19 cellular contexts compared by ENCODE assay signal in genomic region chr15:33837294-33837693, GRCh38.
DNase-seq lines count a peak whose midpoint lies in the region; ATAC-seq and TF ChIP-seq lines count a peak whose summit lies in the region.
"Had no signal": no experiment of that assay in that cellular context is flagged by ENCODE, and none has a peak within 500 bp of the region (broad histone marks: within the 10 kb centered on the region; RNA-seq: fewer than 3 reads in every experiment).

No MANE protein-coding gene starts in this region.

- peak overlapping the region; percentile 48 for H3K27ac Mint-ChIP-seq in stimulated activated naive B cell treated with anti-CD40 and anti-IgM and Interleukin-4, amounts not matched to agents 10 μg/mL and 1 μg/mL and 100 μg/mL, for 72 hours
- H3K27ac Mint-ChIP-seq: B cell; CD4-positive, CD25-positive, alpha-beta regulatory T cell; CD8-positive, alpha-beta T cell; GM23338; HFFc6 had no signal

- H3K27me3 Mint-ChIP-seq in stimulated activated naive B cell treated with anti-CD40 and anti-IgM and Interleukin-4, amounts not matched to agents 10 μg/mL and 1 μg/mL and 100 μg/mL, for 72 hours: peaks cover 0 to 8% of the 10 kb centered on the region in 2 donors
- H3K27me3 Mint-ChIP-seq: CD4-positive, CD25-positive, alpha-beta regulatory T cell had no signal

- H3K4me3 ChIP-seq in psoas muscle: no peak overlapping the region
- H3K4me3 ChIP-seq: BLaER1, GM23338, HAP-1 had no signal

- peaks cover 5% of the 10 kb centered on the region for H3K4me1 ChIP-seq in psoas muscle
- H3K4me1 ChIP-seq: BLaER1, Caco-2, HAP-1 had no signal

- WGBS in psoas muscle, 3 donors: 14 to 24% (median 18%) methylated on average over 1 of the region's 1 CpG

- H3K27ac ChIP-seq in psoas muscle: peak overlapping the region; percentile 16
- H3K27ac ChIP-seq: 22Rv1, BLaER1, C4-2B had no signal

- DNase-seq in M059J (ENCODE audit: low read depth) (peak; percentile 5), myocyte (ENCODE audit: low read depth) (peak; percentile 14), psoas muscle (no peak), pons (ENCODE audit: low spot score) (no peak), LoVo (ENCODE audit: low spot score) (no peak)
- DNase-seq in stimulated activated naive B cell treated with anti-CD40 and anti-IgM and Interleukin-4, amounts not matched to agents 10 μg/mL and 1 μg/mL and 100 μg/mL, for 72 hours: no peak
- DNase-seq: Caco-2; CD4-positive, CD25-positive, alpha-beta regulatory T cell; CD8-positive, alpha-beta T cell; DMS153; DND-41; HFFc6 had no signal

- H3K36me3 Mint-ChIP-seq in stimulated activated naive B cell treated with anti-CD40 and anti-IgM and Interleukin-4, amounts not matched to agents 10 μg/mL and 1 μg/mL and 100 μg/mL, for 72 hours: no peaks in the 10 kb centered on the region
- H3K36me3 Mint-ChIP-seq: CD4-positive, CD25-positive, alpha-beta regulatory T cell; CD8-positive, alpha-beta T cell had no signal

- H3K9me3 ChIP-seq in psoas muscle: no peaks in the 10 kb centered on the region
- H3K9me3 ChIP-seq: BLaER1, Caco-2, HAP-1 had no signal

- no peaks in the 10 kb centered on the region for H3K9me3 Mint-ChIP-seq in stimulated activated naive B cell treated with anti-CD40 and anti-IgM and Interleukin-4, amounts not matched to agents 10 μg/mL and 1 μg/mL and 100 μg/mL, for 72 hours
- H3K9me3 Mint-ChIP-seq: CD4-positive, CD25-positive, alpha-beta regulatory T cell; CD8-positive, alpha-beta T cell; GM23338; HFFc6 had no signal

- H3K4me3 Mint-ChIP-seq in stimulated activated naive B cell treated with anti-CD40 and anti-IgM and Interleukin-4, amounts not matched to agents 10 μg/mL and 1 μg/mL and 100 μg/mL, for 72 hours: no peak overlapping the region
- H3K4me3 Mint-ChIP-seq: B cell; CD4-positive, CD25-positive, alpha-beta regulatory T cell; CD8-positive, alpha-beta T cell; GM23338; HFFc6 had no signal

- intact Hi-C loops in psoas muscle (cut with DNase I): no loop called here

- ATAC-seq in psoas muscle: peak; percentile 71 to 80 (median 78)
- no peak for ATAC-seq in stimulated activated naive B cell treated with anti-CD40 and anti-IgM and Interleukin-4, amounts not matched to agents 10 μg/mL and 1 μg/mL and 100 μg/mL, for 72 hours (replicated peaks)
- no peak for ATAC-seq in GM18873 (IDR thresholded peaks at IDR 0.05; ENCODE audit: low FRiP score, unreplicated experiment)
- ATAC-seq: CD8-positive, alpha-beta T cell; GM23338 had no signal

- no peaks in the 10 kb centered on the region for H3K27me3 ChIP-seq in psoas muscle (ENCODE audit: insufficient read depth in 3 of 3, low read length in 2 of 3)
- H3K27me3 ChIP-seq: BLaER1 had no signal

- H3K4me1 Mint-ChIP-seq in stimulated activated naive B cell treated with anti-CD40 and anti-IgM and Interleukin-4, amounts not matched to agents 10 μg/mL and 1 μg/mL and 100 μg/mL, for 72 hours: no peaks in the 10 kb centered on the region
- H3K4me1 Mint-ChIP-seq: B cell; CD4-positive, CD25-positive, alpha-beta regulatory T cell had no signal

- TF ChIP-seq CTCF in psoas muscle (IDR thresholded peaks at IDR 0.05): no peak

- peaks cover 0 to 14% of the 10 kb centered on the region in 2 donors for H3K36me3 ChIP-seq in psoas muscle (ENCODE audit: insufficient read depth in 1 of 2, low read depth in 1 of 2)
- H3K36me3 ChIP-seq: BLaER1, HAP-1 had no signal

Comparison
In these comparisons a context has a peak if more than half of its experiments do, and no peak if none do; other contexts are left out.
1. DNase-seq: peak in M059J (single experiment) and myocyte (single experiment); none in psoas muscle (0 of 2), stimulated activated naive B cell treated with anti-CD40 and anti-IgM and Interleukin-4, amounts not matched to agents 10 μg/mL and 1 μg/mL and 100 μg/mL, for 72 hours (single experiment), pons (single experiment) and LoVo (single experiment).
2. ATAC-seq: peak in psoas muscle (4 of 4); none in stimulated activated naive B cell treated with anti-CD40 and anti-IgM and Interleukin-4, amounts not matched to agents 10 μg/mL and 1 μg/mL and 100 μg/mL, for 72 hours (0 of 2) and GM18873 (single experiment).